1 cellular context compared by ENCODE assay signal in the genomic region with DNA sequence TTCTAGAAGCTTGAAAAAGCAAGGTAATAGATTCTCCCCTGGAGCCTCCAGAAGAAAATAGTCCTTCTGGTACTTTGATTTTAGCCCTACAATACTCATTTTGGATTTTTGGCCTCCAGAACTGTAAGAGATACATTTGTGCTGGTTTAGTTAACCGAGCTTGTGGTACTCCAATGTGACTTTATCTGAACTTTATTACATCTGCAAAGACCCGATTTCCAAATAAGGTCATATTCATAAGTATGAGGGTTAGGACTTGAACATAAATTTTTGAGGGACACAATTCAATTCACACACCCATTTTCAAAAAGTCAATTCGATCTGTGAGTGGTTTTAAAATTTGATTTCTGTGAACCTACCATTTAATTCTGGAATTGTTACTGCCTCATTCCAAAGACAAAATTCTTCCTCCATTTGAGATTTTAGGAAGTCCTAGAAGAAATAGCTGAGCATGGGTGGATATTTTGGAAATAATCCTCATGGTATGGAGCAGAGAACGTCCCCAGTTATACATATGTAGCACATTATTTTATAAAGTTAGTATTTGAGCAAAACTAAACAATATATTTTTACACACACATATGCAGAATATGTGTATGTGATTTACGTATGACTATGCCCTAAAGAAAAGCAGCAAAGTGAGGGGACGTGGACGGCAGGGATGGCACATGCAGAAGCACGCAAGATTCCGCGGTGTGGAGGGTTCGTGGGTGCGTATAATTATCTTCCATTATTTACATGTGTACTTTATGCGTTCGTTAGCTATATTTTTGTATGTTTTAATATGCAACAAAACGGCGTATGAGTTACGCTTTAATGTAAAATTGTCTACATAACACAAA.
A peak's percentile ranks its signal among the peaks of the same experiment; 100 is the strongest.
TF ChIP-seq lines count a peak whose summit lies in the region.

No MANE protein-coding gene starts in this region.

TF ChIP-seq in HepG2, 621 proteins besides CTCF, POLR2A, EP300 and RAD21 (continued from another document and continues in another):
- TF ChIP-seq, protein P1, sequence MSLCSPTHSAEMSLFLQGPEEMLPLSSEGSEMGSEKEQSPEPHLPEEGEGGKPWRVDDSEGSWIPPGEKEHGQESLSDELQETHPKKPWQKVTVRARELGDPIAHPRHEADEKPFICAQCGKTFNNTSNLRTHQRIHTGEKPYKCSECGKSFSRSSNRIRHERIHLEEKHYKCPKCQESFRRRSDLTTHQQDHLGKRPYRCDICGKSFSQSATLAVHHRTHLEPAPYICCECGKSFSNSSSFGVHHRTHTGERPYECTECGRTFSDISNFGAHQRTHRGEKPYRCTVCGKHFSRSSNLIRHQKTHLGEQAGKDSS (CRISPR knock-in tag; IDR thresholded peaks at IDR 0.05; ENCODE audit: borderline replicate concordance, low read depth) = no peak
- TF ChIP-seq ZNF564 (CRISPR knock-in tag; IDR thresholded peaks at IDR 0.05) = no peak
- TF ChIP-seq, protein P2, sequence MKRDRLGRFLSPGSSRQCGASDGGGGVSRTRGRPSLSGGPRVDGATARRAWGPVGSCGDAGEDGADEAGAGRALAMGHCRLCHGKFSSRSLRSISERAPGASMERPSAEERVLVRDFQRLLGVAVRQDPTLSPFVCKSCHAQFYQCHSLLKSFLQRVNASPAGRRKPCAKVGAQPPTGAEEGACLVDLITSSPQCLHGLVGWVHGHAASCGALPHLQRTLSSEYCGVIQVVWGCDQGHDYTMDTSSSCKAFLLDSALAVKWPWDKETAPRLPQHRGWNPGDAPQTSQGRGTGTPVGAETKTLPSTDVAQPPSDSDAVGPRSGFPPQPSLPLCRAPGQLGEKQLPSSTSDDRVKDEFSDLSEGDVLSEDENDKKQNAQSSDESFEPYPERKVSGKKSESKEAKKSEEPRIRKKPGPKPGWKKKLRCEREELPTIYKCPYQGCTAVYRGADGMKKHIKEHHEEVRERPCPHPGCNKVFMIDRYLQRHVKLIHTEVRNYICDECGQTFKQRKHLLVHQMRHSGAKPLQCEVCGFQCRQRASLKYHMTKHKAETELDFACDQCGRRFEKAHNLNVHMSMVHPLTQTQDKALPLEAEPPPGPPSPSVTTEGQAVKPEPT (CRISPR knock-in tag; IDR thresholded peaks at IDR 0.05; ENCODE audit: low read depth) = no peak
- TF ChIP-seq CEBPG (CRISPR knock-in tag; IDR thresholded peaks at IDR 0.05) = no peak
- TF ChIP-seq, protein P3, sequence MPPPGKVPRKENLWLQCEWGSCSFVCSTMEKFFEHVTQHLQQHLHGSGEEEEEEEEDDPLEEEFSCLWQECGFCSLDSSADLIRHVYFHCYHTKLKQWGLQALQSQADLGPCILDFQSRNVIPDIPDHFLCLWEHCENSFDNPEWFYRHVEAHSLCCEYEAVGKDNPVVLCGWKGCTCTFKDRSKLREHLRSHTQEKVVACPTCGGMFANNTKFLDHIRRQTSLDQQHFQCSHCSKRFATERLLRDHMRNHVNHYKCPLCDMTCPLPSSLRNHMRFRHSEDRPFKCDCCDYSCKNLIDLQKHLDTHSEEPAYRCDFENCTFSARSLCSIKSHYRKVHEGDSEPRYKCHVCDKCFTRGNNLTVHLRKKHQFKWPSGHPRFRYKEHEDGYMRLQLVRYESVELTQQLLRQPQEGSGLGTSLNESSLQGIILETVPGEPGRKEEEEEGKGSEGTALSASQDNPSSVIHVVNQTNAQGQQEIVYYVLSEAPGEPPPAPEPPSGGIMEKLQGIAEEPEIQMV (CRISPR knock-in tag; IDR thresholded peaks at IDR 0.05; ENCODE audit: low read depth) = no peak
- TF ChIP-seq ZNF572 (CRISPR knock-in tag; IDR thresholded peaks at IDR 0.05) = no peak
- TF ChIP-seq, protein P4, sequence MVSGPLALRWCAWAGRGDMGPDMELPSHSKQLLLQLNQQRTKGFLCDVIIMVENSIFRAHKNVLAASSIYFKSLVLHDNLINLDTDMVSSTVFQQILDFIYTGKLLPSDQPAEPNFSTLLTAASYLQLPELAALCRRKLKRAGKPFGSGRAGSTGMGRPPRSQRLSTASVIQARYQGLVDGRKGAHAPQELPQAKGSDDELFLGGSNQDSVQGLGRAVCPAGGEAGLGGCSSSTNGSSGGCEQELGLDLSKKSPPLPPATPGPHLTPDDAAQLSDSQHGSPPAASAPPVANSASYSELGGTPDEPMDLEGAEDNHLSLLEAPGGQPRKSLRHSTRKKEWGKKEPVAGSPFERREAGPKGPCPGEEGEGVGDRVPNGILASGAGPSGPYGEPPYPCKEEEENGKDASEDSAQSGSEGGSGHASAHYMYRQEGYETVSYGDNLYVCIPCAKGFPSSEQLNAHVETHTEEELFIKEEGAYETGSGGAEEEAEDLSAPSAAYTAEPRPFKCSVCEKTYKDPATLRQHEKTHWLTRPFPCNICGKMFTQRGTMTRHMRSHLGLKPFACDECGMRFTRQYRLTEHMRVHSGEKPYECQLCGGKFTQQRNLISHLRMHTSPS (CRISPR knock-in tag; IDR thresholded peaks at IDR 0.05; ENCODE audit: low read depth) = no peak
- TF ChIP-seq ZNF225 (CRISPR knock-in tag; IDR thresholded peaks at IDR 0.05) = no peak
- TF ChIP-seq, protein P5, sequence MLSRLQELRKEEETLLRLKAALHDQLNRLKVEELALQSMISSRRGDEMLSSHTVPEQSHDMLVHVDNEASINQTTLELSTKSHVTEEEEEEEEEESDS (CRISPR knock-in tag; IDR thresholded peaks at IDR 0.05; ENCODE audit: borderline replicate concordance) = 0 out of 2 replicates have a peak, but pooled peaks have one; percentile 31
- TF ChIP-seq, protein P6, sequence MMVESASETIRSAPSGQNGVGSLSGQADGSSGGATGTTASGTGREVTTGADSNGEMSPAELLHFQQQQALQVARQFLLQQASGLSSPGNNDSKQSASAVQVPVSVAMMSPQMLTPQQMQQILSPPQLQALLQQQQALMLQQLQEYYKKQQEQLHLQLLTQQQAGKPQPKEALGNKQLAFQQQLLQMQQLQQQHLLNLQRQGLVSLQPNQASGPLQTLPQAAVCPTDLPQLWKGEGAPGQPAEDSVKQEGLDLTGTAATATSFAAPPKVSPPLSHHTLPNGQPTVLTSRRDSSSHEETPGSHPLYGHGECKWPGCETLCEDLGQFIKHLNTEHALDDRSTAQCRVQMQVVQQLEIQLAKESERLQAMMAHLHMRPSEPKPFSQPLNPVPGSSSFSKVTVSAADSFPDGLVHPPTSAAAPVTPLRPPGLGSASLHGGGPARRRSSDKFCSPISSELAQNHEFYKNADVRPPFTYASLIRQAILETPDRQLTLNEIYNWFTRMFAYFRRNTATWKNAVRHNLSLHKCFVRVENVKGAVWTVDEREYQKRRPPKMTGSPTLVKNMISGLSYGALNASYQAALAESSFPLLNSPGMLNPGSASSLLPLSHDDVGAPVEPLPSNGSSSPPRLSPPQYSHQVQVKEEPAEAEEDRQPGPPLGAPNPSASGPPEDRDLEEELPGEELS (CRISPR knock-in tag; IDR thresholded peaks at IDR 0.05) = no peak
- TF ChIP-seq FOXA1 (IDR thresholded peaks at IDR 0.05) = no peak
- TF ChIP-seq FOXA1 (CRISPR knock-in tag; IDR thresholded peaks at IDR 0.05) = no peak
- TF ChIP-seq, protein P7, sequence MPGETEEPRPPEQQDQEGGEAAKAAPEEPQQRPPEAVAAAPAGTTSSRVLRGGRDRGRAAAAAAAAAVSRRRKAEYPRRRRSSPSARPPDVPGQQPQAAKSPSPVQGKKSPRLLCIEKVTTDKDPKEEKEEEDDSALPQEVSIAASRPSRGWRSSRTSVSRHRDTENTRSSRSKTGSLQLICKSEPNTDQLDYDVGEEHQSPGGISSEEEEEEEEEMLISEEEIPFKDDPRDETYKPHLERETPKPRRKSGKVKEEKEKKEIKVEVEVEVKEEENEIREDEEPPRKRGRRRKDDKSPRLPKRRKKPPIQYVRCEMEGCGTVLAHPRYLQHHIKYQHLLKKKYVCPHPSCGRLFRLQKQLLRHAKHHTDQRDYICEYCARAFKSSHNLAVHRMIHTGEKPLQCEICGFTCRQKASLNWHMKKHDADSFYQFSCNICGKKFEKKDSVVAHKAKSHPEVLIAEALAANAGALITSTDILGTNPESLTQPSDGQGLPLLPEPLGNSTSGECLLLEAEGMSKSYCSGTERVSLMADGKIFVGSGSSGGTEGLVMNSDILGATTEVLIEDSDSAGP (CRISPR knock-in tag; IDR thresholded peaks at IDR 0.05; ENCODE audit: borderline replicate concordance) = no peak
- no peak for TF ChIP-seq ERF (CRISPR knock-in tag; IDR thresholded peaks at IDR 0.05)
- TF ChIP-seq, protein P8, sequence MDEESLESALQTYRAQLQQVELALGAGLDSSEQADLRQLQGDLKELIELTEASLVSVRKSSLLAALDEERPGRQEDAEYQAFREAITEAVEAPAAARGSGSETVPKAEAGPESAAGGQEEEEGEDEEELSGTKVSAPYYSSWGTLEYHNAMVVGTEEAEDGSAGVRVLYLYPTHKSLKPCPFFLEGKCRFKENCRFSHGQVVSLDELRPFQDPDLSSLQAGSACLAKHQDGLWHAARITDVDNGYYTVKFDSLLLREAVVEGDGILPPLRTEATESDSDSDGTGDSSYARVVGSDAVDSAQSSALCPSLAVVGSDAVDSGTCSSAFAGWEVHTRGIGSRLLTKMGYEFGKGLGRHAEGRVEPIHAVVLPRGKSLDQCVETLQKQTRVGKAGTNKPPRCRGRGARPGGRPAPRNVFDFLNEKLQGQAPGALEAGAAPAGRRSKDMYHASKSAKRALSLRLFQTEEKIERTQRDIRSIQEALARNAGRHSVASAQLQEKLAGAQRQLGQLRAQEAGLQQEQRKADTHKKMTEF (CRISPR knock-in tag; IDR thresholded peaks at IDR 0.05) = no peak
- no peak for TF ChIP-seq SAP130 (CRISPR knock-in tag; IDR thresholded peaks at IDR 0.05; ENCODE audit: low read depth)
- no peak for TF ChIP-seq RFXANK (CRISPR knock-in tag; IDR thresholded peaks at IDR 0.05)
- TF ChIP-seq, protein P9, sequence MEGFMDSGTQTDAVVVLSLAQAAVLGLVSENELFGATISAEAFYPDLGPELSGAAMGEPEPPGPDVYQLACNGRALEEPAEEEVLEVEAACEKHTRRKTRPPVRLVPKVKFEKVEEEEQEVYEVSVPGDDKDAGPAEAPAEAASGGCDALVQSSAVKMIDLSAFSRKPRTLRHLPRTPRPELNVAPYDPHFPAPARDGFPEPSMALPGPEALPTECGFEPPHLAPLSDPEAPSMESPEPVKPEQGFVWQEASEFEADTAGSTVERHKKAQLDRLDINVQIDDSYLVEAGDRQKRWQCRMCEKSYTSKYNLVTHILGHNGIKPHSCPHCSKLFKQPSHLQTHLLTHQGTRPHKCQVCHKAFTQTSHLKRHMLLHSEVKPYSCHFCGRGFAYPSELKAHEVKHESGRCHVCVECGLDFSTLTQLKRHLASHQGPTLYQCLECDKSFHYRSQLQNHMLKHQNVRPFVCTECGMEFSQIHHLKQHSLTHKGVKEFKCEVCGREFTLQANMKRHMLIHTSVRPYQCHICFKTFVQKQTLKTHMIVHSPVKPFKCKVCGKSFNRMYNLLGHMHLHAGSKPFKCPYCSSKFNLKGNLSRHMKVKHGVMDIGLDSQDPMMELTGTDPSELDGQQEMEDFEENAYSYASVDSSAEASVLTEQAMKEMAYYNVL (CRISPR knock-in tag; IDR thresholded peaks at IDR 0.05; ENCODE audit: borderline replicate concordance) = no peak
- TF ChIP-seq HIVEP1 (CRISPR knock-in tag; IDR thresholded peaks at IDR 0.05) = no peak
- no peak for TF ChIP-seq RFXAP (CRISPR knock-in tag; IDR thresholded peaks at IDR 0.05; ENCODE audit: borderline replicate concordance)
- TF ChIP-seq WIZ (CRISPR knock-in tag; IDR thresholded peaks at IDR 0.05) = no peak
- no peak for TF ChIP-seq KAT2B (IDR thresholded peaks at IDR 0.05; ENCODE audit: borderline replicate concordance, low read depth, low read length)
- no peak for TF ChIP-seq PAF1 (CRISPR knock-in tag; IDR thresholded peaks at IDR 0.05)
- TF ChIP-seq, protein P10, sequence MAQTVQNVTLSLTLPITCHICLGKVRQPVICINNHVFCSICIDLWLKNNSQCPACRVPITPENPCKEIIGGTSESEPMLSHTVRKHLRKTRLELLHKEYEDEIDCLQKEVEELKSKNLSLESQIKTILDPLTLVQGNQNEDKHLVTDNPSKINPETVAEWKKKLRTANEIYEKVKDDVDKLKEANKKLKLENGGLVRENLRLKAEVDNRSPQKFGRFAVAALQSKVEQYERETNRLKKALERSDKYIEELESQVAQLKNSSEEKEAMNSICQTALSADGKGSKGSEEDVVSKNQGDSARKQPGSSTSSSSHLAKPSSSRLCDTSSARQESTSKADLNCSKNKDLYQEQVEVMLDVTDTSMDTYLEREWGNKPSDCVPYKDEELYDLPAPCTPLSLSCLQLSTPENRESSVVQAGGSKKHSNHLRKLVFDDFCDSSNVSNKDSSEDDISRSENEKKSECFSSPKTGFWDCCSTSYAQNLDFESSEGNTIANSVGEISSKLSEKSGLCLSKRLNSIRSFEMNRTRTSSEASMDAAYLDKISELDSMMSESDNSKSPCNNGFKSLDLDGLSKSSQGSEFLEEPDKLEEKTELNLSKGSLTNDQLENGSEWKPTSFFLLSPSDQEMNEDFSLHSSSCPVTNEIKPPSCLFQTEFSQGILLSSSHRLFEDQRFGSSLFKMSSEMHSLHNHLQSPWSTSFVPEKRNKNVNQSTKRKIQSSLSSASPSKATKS (CRISPR knock-in tag; IDR thresholded peaks at IDR 0.05) = peak; percentile 77; the same call in 1 of the 2 replicates
- no peak for TF ChIP-seq ISX (CRISPR knock-in tag; conservative IDR thresholded peaks at IDR 0.05)
- TF ChIP-seq ZSCAN21 (CRISPR knock-in tag; IDR thresholded peaks at IDR 0.05; ENCODE audit: borderline replicate concordance) = no peak
- no peak for TF ChIP-seq NPAS2 (CRISPR knock-in tag; IDR thresholded peaks at IDR 0.05; ENCODE audit: borderline replicate concordance)
- TF ChIP-seq, protein P11, sequence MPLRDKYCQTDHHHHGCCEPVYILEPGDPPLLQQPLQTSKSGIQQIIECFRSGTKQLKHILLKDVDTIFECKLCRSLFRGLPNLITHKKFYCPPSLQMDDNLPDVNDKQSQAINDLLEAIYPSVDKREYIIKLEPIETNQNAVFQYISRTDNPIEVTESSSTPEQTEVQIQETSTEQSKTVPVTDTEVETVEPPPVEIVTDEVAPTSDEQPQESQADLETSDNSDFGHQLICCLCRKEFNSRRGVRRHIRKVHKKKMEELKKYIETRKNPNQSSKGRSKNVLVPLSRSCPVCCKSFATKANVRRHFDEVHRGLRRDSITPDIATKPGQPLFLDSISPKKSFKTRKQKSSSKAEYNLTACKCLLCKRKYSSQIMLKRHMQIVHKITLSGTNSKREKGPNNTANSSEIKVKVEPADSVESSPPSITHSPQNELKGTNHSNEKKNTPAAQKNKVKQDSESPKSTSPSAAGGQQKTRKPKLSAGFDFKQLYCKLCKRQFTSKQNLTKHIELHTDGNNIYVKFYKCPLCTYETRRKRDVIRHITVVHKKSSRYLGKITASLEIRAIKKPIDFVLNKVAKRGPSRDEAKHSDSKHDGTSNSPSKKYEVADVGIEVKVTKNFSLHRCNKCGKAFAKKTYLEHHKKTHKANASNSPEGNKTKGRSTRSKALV (CRISPR knock-in tag; IDR thresholded peaks at IDR 0.05) = peak; percentile 49; the same call in 1 of the 2 replicates
- peak; percentile 79 for TF ChIP-seq CBX2 (IDR thresholded peaks at IDR 0.05; ENCODE audit: low read depth, low read length)
- TF ChIP-seq CBX2 (CRISPR knock-in tag; IDR thresholded peaks at IDR 0.05; ENCODE audit: low read depth) = no peak
- no peak for TF ChIP-seq ZNF75D (CRISPR knock-in tag; IDR thresholded peaks at IDR 0.05; ENCODE audit: borderline replicate concordance)
- TF ChIP-seq, protein P12, sequence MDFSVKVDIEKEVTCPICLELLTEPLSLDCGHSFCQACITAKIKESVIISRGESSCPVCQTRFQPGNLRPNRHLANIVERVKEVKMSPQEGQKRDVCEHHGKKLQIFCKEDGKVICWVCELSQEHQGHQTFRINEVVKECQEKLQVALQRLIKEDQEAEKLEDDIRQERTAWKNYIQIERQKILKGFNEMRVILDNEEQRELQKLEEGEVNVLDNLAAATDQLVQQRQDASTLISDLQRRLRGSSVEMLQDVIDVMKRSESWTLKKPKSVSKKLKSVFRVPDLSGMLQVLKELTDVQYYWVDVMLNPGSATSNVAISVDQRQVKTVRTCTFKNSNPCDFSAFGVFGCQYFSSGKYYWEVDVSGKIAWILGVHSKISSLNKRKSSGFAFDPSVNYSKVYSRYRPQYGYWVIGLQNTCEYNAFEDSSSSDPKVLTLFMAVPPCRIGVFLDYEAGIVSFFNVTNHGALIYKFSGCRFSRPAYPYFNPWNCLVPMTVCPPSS (IDR thresholded peaks at IDR 0.05) = no peak
- TF ChIP-seq ZBTB3 (CRISPR knock-in tag; IDR thresholded peaks at IDR 0.05; ENCODE audit: borderline replicate concordance, low read depth) = 0 out of 2 replicates have a peak, but pooled peaks have one; percentile 13
